Comparison of ENCODE assay signal across 10 cellular contexts in genomic region chr20:3800256-3800877, GRCh38. TPM values are rescaled to one million over a fixed set of nuclear protein-coding genes. Genes with fewer than 3 reads are reported as not detected.
DNase-seq lines count a peak whose midpoint lies in the region; ATAC-seq and TF ChIP-seq lines count a peak whose summit lies in the region.
"Had no signal": no experiment of that assay in that cellular context is flagged by ENCODE, and none has a peak within 500 bp of the region (broad histone marks: within the 10 kb centered on the region; RNA-seq: fewer than 3 reads in every experiment).

No MANE protein-coding gene starts in this region.

- no peaks in the 10 kb centered on the region for H3K27me3 Mint-ChIP-seq in T-helper 1 cell treated with Interleukin-12 subunit alpha and Interleukin-12 subunit beta and Interleukin-4 antibody, amounts not matched to agents 30 μg/mL and 1 μg/mL, for 36 hours (ENCODE audit: low read depth)
- no peaks in the 10 kb centered on the region for H3K27me3 Mint-ChIP-seq in T-helper 17 cell
- H3K27me3 Mint-ChIP-seq in stimulated activated memory B cell treated with anti-CD40 and anti-IgM and Interleukin-4, amounts not matched to agents 10 μg/mL and 1 μg/mL and 100 μg/mL, for 72 hours: no peaks in the 10 kb centered on the region

- H3K36me3 Mint-ChIP-seq in T-helper 1 cell treated with Interleukin-12 subunit alpha and Interleukin-12 subunit beta and Interleukin-4 antibody, amounts not matched to agents 30 μg/mL and 1 μg/mL, for 36 hours (ENCODE audit: low read depth): peaks cover 71% of the 10 kb centered on the region
- peaks cover 23% of the 10 kb centered on the region for H3K36me3 Mint-ChIP-seq in T-helper 17 cell (ENCODE audit: low read depth)
- H3K36me3 Mint-ChIP-seq in stimulated activated memory B cell treated with anti-CD40 and anti-IgM and Interleukin-4, amounts not matched to agents 10 μg/mL and 1 μg/mL and 100 μg/mL, for 72 hours: peaks cover 35% of the 10 kb centered on the region

- peaks cover 60% of the 10 kb centered on the region for H3K4me1 Mint-ChIP-seq in T-helper 1 cell treated with Interleukin-12 subunit alpha and Interleukin-12 subunit beta and Interleukin-4 antibody, amounts not matched to agents 30 μg/mL and 1 μg/mL, for 36 hours (ENCODE audit: low read depth)
- peaks cover 57% of the 10 kb centered on the region for H3K4me1 Mint-ChIP-seq in T-helper 17 cell
- H3K4me1 Mint-ChIP-seq in stimulated activated memory B cell treated with anti-CD40 and anti-IgM and Interleukin-4, amounts not matched to agents 10 μg/mL and 1 μg/mL and 100 μg/mL, for 72 hours: peaks cover 72% of the 10 kb centered on the region

- in situ Hi-C loops in GM13977 (cut with MboI; ENCODE audit: low pct_unique_long_range_greater_than_20kb, low sequenced_read_pairs, unreplicated experiment): no loop called here

- H3K9me3 Mint-ChIP-seq in T-helper 1 cell treated with Interleukin-12 subunit alpha and Interleukin-12 subunit beta and Interleukin-4 antibody, amounts not matched to agents 30 μg/mL and 1 μg/mL, for 36 hours: no peaks in the 10 kb centered on the region
- no peaks in the 10 kb centered on the region for H3K9me3 Mint-ChIP-seq in stimulated activated memory B cell treated with anti-CD40 and anti-IgM and Interleukin-4, amounts not matched to agents 10 μg/mL and 1 μg/mL and 100 μg/mL, for 72 hours

- DNase-seq in T-helper 1 cell (no peak), T-helper 17 cell (no peak), GM13977 (ENCODE audit: low spot score) (no peak), NCI-H2171 (lab: John Stamatoyannopoulos, UW) (no peak), NCI-H1105 (lab: John Stamatoyannopoulos, UW) (no peak)

- peaks cover 29% of the 10 kb centered on the region for H3K36me3 ChIP-seq in iPS-18a (ENCODE audit: control insufficient read depth, low read depth, low read length)
- H3K36me3 ChIP-seq: cardiac muscle cell had no signal

- peak overlapping the region; percentile 63 for H3K4me3 Mint-ChIP-seq in T-helper 1 cell treated with Interleukin-12 subunit alpha and Interleukin-12 subunit beta and Interleukin-4 antibody, amounts not matched to agents 30 μg/mL and 1 μg/mL, for 36 hours
- H3K4me3 Mint-ChIP-seq in T-helper 17 cell: peak overlapping the region; percentile 100
- no peak overlapping the region for H3K4me3 Mint-ChIP-seq in stimulated activated memory B cell treated with anti-CD40 and anti-IgM and Interleukin-4, amounts not matched to agents 10 μg/mL and 1 μg/mL and 100 μg/mL, for 72 hours

- TF ChIP-seq CTCF in GM13977 (IDR thresholded peaks at IDR 0.05; ENCODE audit: extremely low read depth, insufficient read depth, missing control alignments): no peak

- peaks cover 34% of the 10 kb centered on the region for H3K4me1 ChIP-seq in iPS-18a (ENCODE audit: control insufficient read depth, low read depth, low read length)

- H3K9me3 ChIP-seq in T-helper 17 cell (ENCODE audit: control insufficient read depth, low read length, poor library complexity, severe bottlenecking): no peaks in the 10 kb centered on the region
- H3K9me3 ChIP-seq in iPS-18a (ENCODE audit: control insufficient read depth, low read depth, low read length): no peaks in the 10 kb centered on the region
- H3K9me3 ChIP-seq: psoas muscle had no signal

- H3K9ac ChIP-seq in iPS-18a (ENCODE audit: low read length): peak overlapping the region; percentile 36

- no peaks in the 10 kb centered on the region for H3K27me3 ChIP-seq in iPS-18a (ENCODE audit: control insufficient read depth, insufficient read depth, low read length)
- H3K27me3 ChIP-seq: cardiac muscle cell had no signal

- H3K4me3 ChIP-seq in iPS-18a (ENCODE audit: low read length): peak overlapping the region; percentile 42
- H3K4me3 ChIP-seq: cardiac muscle cell, psoas muscle had no signal

- peak overlapping the region; percentile 51 for H3K27ac ChIP-seq in iPS-18a (ENCODE audit: low read length)
- H3K27ac ChIP-seq: cardiac muscle cell, psoas muscle had no signal

- ATAC-seq in T-helper 17 cell: no peak
- ATAC-seq in stimulated activated memory B cell treated with anti-CD40 and anti-IgM and Interleukin-4, amounts not matched to agents 10 μg/mL and 1 μg/mL and 100 μg/mL, for 72 hours: no peak
- ATAC-seq: psoas muscle had no signal

- peak overlapping the region; percentile 69 for H3K27ac Mint-ChIP-seq in T-helper 1 cell treated with Interleukin-12 subunit alpha and Interleukin-12 subunit beta and Interleukin-4 antibody, amounts not matched to agents 30 μg/mL and 1 μg/mL, for 36 hours
- peak overlapping the region; percentile 95 for H3K27ac Mint-ChIP-seq in T-helper 17 cell
- H3K27ac Mint-ChIP-seq in stimulated activated memory B cell treated with anti-CD40 and anti-IgM and Interleukin-4, amounts not matched to agents 10 μg/mL and 1 μg/mL and 100 μg/mL, for 72 hours: peak overlapping the region; percentile 99

RNA-seq across cellular contexts. Expression of gene CDC25B, which starts 4.3 kb away (rescaled TPM):
- 100 to 1,000 TPM; 220 to 223 TPM for total RNA-seq in T-helper 17 cell

RNA-seq across cellular contexts. Expression of gene CENPB, which starts 13.8 kb away (rescaled TPM):
- 10 to 100 TPM; 36.9 to 40.2 TPM for total RNA-seq in T-helper 17 cell

RNA-seq across cellular contexts. Expression of gene SPEF1, which starts 19.1 kb away (rescaled TPM):
- total RNA-seq in T-helper 17 cell: under 1 TPM in 1 of 2 donors, not detected in 1; 0.18 TPM

RNA-seq across cellular contexts. Expression of gene AP5S1, which starts 20.0 kb away (rescaled TPM):
- 10 to 100 TPM; 11.3 to 11.9 TPM for total RNA-seq in T-helper 17 cell

RNA-seq across cellular contexts. Expression of gene ADISSP, which starts 32.8 kb away (rescaled TPM):
- 10 to 100 TPM; 13.3 to 19.0 TPM for total RNA-seq in T-helper 17 cell
